24 cellular contexts compared by ENCODE assay signal in the genomic region with DNA sequence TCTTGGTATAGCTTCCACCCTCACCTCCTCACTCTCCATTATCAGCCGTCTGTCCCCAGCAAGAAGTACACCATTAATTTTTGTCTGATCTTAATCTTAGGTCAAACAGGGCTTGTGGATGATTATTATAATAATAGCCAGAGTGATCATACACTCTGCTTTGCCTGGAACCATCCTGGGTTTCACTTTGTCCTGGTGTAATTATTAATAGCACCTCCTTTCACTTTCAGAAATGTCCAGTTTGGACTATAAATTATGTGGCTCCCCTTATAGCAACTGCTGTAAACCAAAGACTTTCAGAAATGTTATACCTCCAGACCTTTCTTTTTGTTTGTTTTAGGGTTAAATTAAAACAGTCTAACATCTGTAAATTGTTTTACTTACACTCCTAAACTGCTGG. TPM values are rescaled to one million over a fixed set of nuclear protein-coding genes. Genes with fewer than 3 reads are reported as not detected.
"Had no signal": no experiment of that assay in that cellular context is flagged by ENCODE, and none has a peak within 500 bp of the region (broad histone marks: within the 10 kb centered on the region; RNA-seq: fewer than 3 reads in every experiment).

No MANE protein-coding gene starts in this region.

- H3K4me3 Mint-ChIP-seq: activated CD4-positive, alpha-beta memory T cell treated with anti-CD3 and anti-CD28 coated beads for 36 hours; activated CD4-positive, alpha-beta T cell treated with anti-CD3 and anti-CD28 coated beads for 36 hours; activated CD8-positive, alpha-beta memory T cell treated with anti-CD3 and anti-CD28 coated beads, Interleukin-2, amount 10 ng/mL, durations not matched to agents 7 days and 5 days; activated naive CD8-positive, alpha-beta T cell treated with anti-CD3 and anti-CD28 coated beads, Interleukin-2, amount 10 ng/mL, durations not matched to agents 7 days and 5 days; activated T-helper 17 cell treated with anti-CD3 and anti-CD28 coated beads, Interleukin-2, amount 50 U/mL, for 72 hours; nephron progenitor cell; WTC11 had no signal

- H3K4me3 ChIP-seq: body of pancreas, lower lobe of right lung, tibial artery had no signal

- H3K27ac ChIP-seq: body of pancreas, epithelial cell of prostate, lower lobe of right lung, tibial artery had no signal

- H3K9me3 Mint-ChIP-seq: activated CD4-positive, alpha-beta memory T cell treated with anti-CD3 and anti-CD28 coated beads for 36 hours; activated naive CD8-positive, alpha-beta T cell treated with anti-CD3 and anti-CD28 coated beads, Interleukin-2, amount 10 ng/mL, durations not matched to agents 7 days and 5 days; activated T-helper 17 cell treated with anti-CD3 and anti-CD28 coated beads, Interleukin-2, amount 50 U/mL, for 72 hours; nephron progenitor cell; WTC11 had no signal

- H3K36me3 ChIP-seq: lower lobe of right lung, tibial artery had no signal

- H3K36me3 Mint-ChIP-seq: activated CD4-positive, alpha-beta memory T cell treated with anti-CD3 and anti-CD28 coated beads for 36 hours; activated CD8-positive, alpha-beta memory T cell treated with anti-CD3 and anti-CD28 coated beads, Interleukin-2, amount 10 ng/mL, durations not matched to agents 7 days and 5 days; WTC11 had no signal

- H3K4me1 ChIP-seq: body of pancreas, lower lobe of right lung, tibial artery had no signal

- H3K4me1 Mint-ChIP-seq: nephron progenitor cell, WTC11 had no signal

- H3K27me3 ChIP-seq: body of pancreas had no signal

- DNase-seq: activated CD4-positive, alpha-beta memory T cell treated with anti-CD3 and anti-CD28 coated beads for 36 hours; activated CD4-positive, alpha-beta T cell treated with anti-CD3 and anti-CD28 coated beads for 36 hours; activated CD8-positive, alpha-beta memory T cell treated with anti-CD3 and anti-CD28 coated beads, Interleukin-2, amount 10 ng/mL, durations not matched to agents 7 days and 5 days; activated naive CD4-positive, alpha-beta T cell; activated naive CD8-positive, alpha-beta T cell treated with anti-CD3 and anti-CD28 coated beads, Interleukin-2, amount 10 ng/mL, durations not matched to agents 7 days and 5 days; body of pancreas; foreskin fibroblast; left cardiac atrium; lower lobe of right lung; nephron progenitor cell; nucleus accumbens; stimulated activated CD4-positive, alpha-beta T cell treated with anti-CD3 and anti-CD28 coated beads, Interleukin-2, amount 100 ng/mL, for 24 hours; stimulated activated naive CD8-positive, alpha-beta T cell treated with anti-CD3 and anti-CD28 coated beads, Interleukin-15, Interleukin-2, amounts not matched to agents 100 U/mL and 50 U/mL, for 24 hours; substantia nigra; tibial artery had no signal

- H3K27ac Mint-ChIP-seq: activated CD4-positive, alpha-beta memory T cell treated with anti-CD3 and anti-CD28 coated beads for 36 hours; activated CD4-positive, alpha-beta T cell treated with anti-CD3 and anti-CD28 coated beads for 36 hours; activated CD8-positive, alpha-beta memory T cell treated with anti-CD3 and anti-CD28 coated beads, Interleukin-2, amount 10 ng/mL, durations not matched to agents 7 days and 5 days; activated naive CD8-positive, alpha-beta T cell treated with anti-CD3 and anti-CD28 coated beads, Interleukin-2, amount 10 ng/mL, durations not matched to agents 7 days and 5 days; activated T-helper 17 cell treated with anti-CD3 and anti-CD28 coated beads, Interleukin-2, amount 50 U/mL, for 72 hours; nephron progenitor cell; WTC11 had no signal

- H3K9me3 ChIP-seq: body of pancreas, lower lobe of right lung, tibial artery had no signal

- ATAC-seq: activated CD8-positive, alpha-beta memory T cell treated with anti-CD3 and anti-CD28 coated beads, Interleukin-2, amount 10 ng/mL, durations not matched to agents 7 days and 5 days; body of pancreas; left cardiac atrium; WTC11 had no signal

RNA-seq across cellular contexts. Expression of a gene that starts 1.0 kb away (rescaled TPM):
- total RNA-seq: activated CD4-positive, alpha-beta memory T cell treated with anti-CD3 and anti-CD28 coated beads for 36 hours; activated CD4-positive, alpha-beta T cell treated with anti-CD3 and anti-CD28 coated beads for 36 hours; activated CD8-positive, alpha-beta memory T cell treated with anti-CD3 and anti-CD28 coated beads, Interleukin-2, amount 10 ng/mL, durations not matched to agents 7 days and 5 days; activated naive CD8-positive, alpha-beta T cell treated with anti-CD3 and anti-CD28 coated beads, Interleukin-2, amount 10 ng/mL, durations not matched to agents 7 days and 5 days; activated T-helper 17 cell treated with anti-CD3 and anti-CD28 coated beads, Interleukin-2, amount 50 U/mL, for 72 hours; cardiac septum; dermis microvascular lymphatic vessel endothelial cell; glomerular endothelial cell; left cardiac atrium; mesenteric fat pad; myocyte; T-helper 2 cell treated with Interferon-gamma antibody and Interleukin-4, amounts not matched to agents 100 ng/mL and 5 ng/mL, for 36 hours had no signal

RNA-seq across cellular contexts. Expression of a gene that starts 22.1 kb away (rescaled TPM):
- total RNA-seq: activated CD4-positive, alpha-beta memory T cell treated with anti-CD3 and anti-CD28 coated beads for 36 hours; activated CD4-positive, alpha-beta T cell treated with anti-CD3 and anti-CD28 coated beads for 36 hours; activated CD8-positive, alpha-beta memory T cell treated with anti-CD3 and anti-CD28 coated beads, Interleukin-2, amount 10 ng/mL, durations not matched to agents 7 days and 5 days; activated naive CD8-positive, alpha-beta T cell treated with anti-CD3 and anti-CD28 coated beads, Interleukin-2, amount 10 ng/mL, durations not matched to agents 7 days and 5 days; activated T-helper 17 cell treated with anti-CD3 and anti-CD28 coated beads, Interleukin-2, amount 50 U/mL, for 72 hours; body of pancreas; cardiac septum; dermis microvascular lymphatic vessel endothelial cell; glomerular endothelial cell; left cardiac atrium; lower lobe of right lung; mesenteric fat pad; myocyte; T-helper 2 cell treated with Interferon-gamma antibody and Interleukin-4, amounts not matched to agents 100 ng/mL and 5 ng/mL, for 36 hours; WTC11 had no signal

RNA-seq across cellular contexts. Expression of a gene that starts 38.3 kb away (rescaled TPM):
- total RNA-seq: activated CD4-positive, alpha-beta memory T cell treated with anti-CD3 and anti-CD28 coated beads for 36 hours; activated CD4-positive, alpha-beta T cell treated with anti-CD3 and anti-CD28 coated beads for 36 hours; activated CD8-positive, alpha-beta memory T cell treated with anti-CD3 and anti-CD28 coated beads, Interleukin-2, amount 10 ng/mL, durations not matched to agents 7 days and 5 days; activated naive CD8-positive, alpha-beta T cell treated with anti-CD3 and anti-CD28 coated beads, Interleukin-2, amount 10 ng/mL, durations not matched to agents 7 days and 5 days; activated T-helper 17 cell treated with anti-CD3 and anti-CD28 coated beads, Interleukin-2, amount 50 U/mL, for 72 hours; cardiac septum; dermis microvascular lymphatic vessel endothelial cell; glomerular endothelial cell; left cardiac atrium; mesenteric fat pad; myocyte; T-helper 2 cell treated with Interferon-gamma antibody and Interleukin-4, amounts not matched to agents 100 ng/mL and 5 ng/mL, for 36 hours had no signal

RNA-seq across cellular contexts. Expression of a gene that starts 47.2 kb away (rescaled TPM):
- total RNA-seq: activated CD8-positive, alpha-beta memory T cell treated with anti-CD3 and anti-CD28 coated beads, Interleukin-2, amount 10 ng/mL, durations not matched to agents 7 days and 5 days; activated naive CD8-positive, alpha-beta T cell treated with anti-CD3 and anti-CD28 coated beads, Interleukin-2, amount 10 ng/mL, durations not matched to agents 7 days and 5 days; body of pancreas; dermis microvascular lymphatic vessel endothelial cell; glomerular endothelial cell; left cardiac atrium; lower lobe of right lung; mesenteric fat pad; myocyte had no signal
